Comparison of ENCODE assay signal across 9 cellular contexts in genomic region chr2:130336150-130336876, GRCh38. TPM values are rescaled to one million over a fixed set of nuclear protein-coding genes. Genes with fewer than 3 reads are reported as not detected.
A peak's percentile ranks its signal among the peaks of the same experiment; 100 is the strongest.
DNase-seq lines count a peak whose midpoint lies in the region; ATAC-seq and TF ChIP-seq lines count a peak whose summit lies in the region.
"Had no signal": no experiment of that assay in that cellular context is flagged by ENCODE, and none has a peak within 500 bp of the region (broad histone marks: within the 10 kb centered on the region; RNA-seq: fewer than 3 reads in every experiment).

No MANE protein-coding gene starts in this region.

- peak overlapping the region; percentile 49 for H3K4me2 ChIP-seq in mesenchymal stem cell (ENCODE audit: low read length, poor library complexity, severe bottlenecking)

- no peak overlapping the region for H3K9ac ChIP-seq in mesenchymal stem cell (ENCODE audit: low read length)

- no peaks in the 10 kb centered on the region for H3K9me3 ChIP-seq in CD4-positive, alpha-beta T cell (ENCODE audit: control insufficient read depth, low read length)
- no peaks in the 10 kb centered on the region for H3K9me3 ChIP-seq in HEK293 (ENCODE audit: control insufficient read depth, insufficient read depth, low read depth, low read length)
- H3K9me3 ChIP-seq in WERI-Rb-1 (ENCODE audit: severe bottlenecking): peaks cover 3% of the 10 kb centered on the region
- no peaks in the 10 kb centered on the region for H3K9me3 ChIP-seq in mesenchymal stem cell (ENCODE audit: control insufficient read depth, low read length)

- H3K4me3 Mint-ChIP-seq in CD4-positive, alpha-beta T cell: peak overlapping the region; percentile 86

- peaks cover 45% of the 10 kb centered on the region for H3K36me3 Mint-ChIP-seq in CD4-positive, alpha-beta T cell (ENCODE audit: low read depth)

- CTCF ChIA-PET in CD4-positive, alpha-beta T cell (lab: Charles Lee): no interaction called here
- CTCF ChIA-PET in HEK293 (lab: Yijun Ruan, JAX): interaction anchor here (0.7 to 1.3 kb wide), 4 partner anchors 181 to 1445 kb away, joined by 3 to 4 read pairs (median 4); no protein-coding TSS in a partner anchor

- no peak overlapping the region for H2AFZ ChIP-seq in mesenchymal stem cell (ENCODE audit: low read depth, low read length)

- WGBS in mesenchymal stem cell: 91% methylated on average over 11 of the region's 13 CpGs

- H3K79me1 ChIP-seq in mesenchymal stem cell (replicated peaks; ENCODE audit: low read length, poor library complexity, severe bottlenecking): peaks cover 14% of the 10 kb centered on the region

- H4K8ac ChIP-seq in mesenchymal stem cell (ENCODE audit: low read length): no peak overlapping the region

- no peak for TF ChIP-seq CTCF in CD4-positive, alpha-beta T cell (IDR thresholded peaks at IDR 0.05)
- TF ChIP-seq CTCF in HEK293 (tag by site-specific recombination; IDR thresholded peaks at IDR 0.05): no peak
- TF ChIP-seq CTCF in WERI-Rb-1 (IDR thresholded peaks at IDR 0.05; ENCODE audit: low read depth, low read length): no peak

- H3K27me3 Mint-ChIP-seq in CD4-positive, alpha-beta T cell: peaks cover 12% of the 10 kb centered on the region

- H2BK12ac ChIP-seq in mesenchymal stem cell (ENCODE audit: low read length in 2 of 2): peak overlapping the region in 1 of 2 experiments; percentile 31

- H3K36me3 ChIP-seq in HEK293 (ENCODE audit: control insufficient read depth in 2 of 2, insufficient read depth in 1 of 2, low read length in 2 of 2) (peaks cover 0 to 25% of the 10 kb centered on the region in 2 experiments; a peak in 1 of 3 replicates), WERI-Rb-1 (peaks cover 10% of the 10 kb centered on the region), mesenchymal stem cell (ENCODE audit: control insufficient read depth in 1 of 2, insufficient read depth in 2 of 2, low read depth in 1 of 2, low read length in 2 of 2) (peaks cover 13 to 24% of the 10 kb centered on the region in 2 experiments)

- no peak overlapping the region for H3K14ac ChIP-seq in mesenchymal stem cell (ENCODE audit: low read length in 2 of 2)

- no peak for DNase-seq in CD4-positive, alpha-beta T cell
- DNase-seq in WERI-Rb-1: peak; percentile 53
- DNase-seq in mesenchymal stem cell: no peak
- no peak for DNase-seq in amniotic stem cell (lab: John Stamatoyannopoulos, UW)
- no peak for DNase-seq in NCI-H1694 treated with DMSO at 0.1 percent for 48 hours (lab: John Stamatoyannopoulos, UW)
- no peak for DNase-seq in SKM-1 (lab: John Stamatoyannopoulos, UW; ENCODE audit: unreplicated experiment)
- DNase-seq: OCI-M1 had no signal

- no peak overlapping the region for H3K23ac ChIP-seq in mesenchymal stem cell (ENCODE audit: low read length in 2 of 2)

- no peak overlapping the region for H3K18ac ChIP-seq in mesenchymal stem cell (ENCODE audit: low read depth in 1 of 2, low read length in 2 of 2)

- ATAC-seq in CD4-positive, alpha-beta T cell (ENCODE audit: poor library complexity): no peak
- no peak for ATAC-seq in GM18861 (IDR thresholded peaks at IDR 0.05; ENCODE audit: unreplicated experiment)

- no peak overlapping the region for H2BK120ac ChIP-seq in mesenchymal stem cell (ENCODE audit: low read depth, low read length)

- intact Hi-C loops in CD4-positive, alpha-beta T cell (cut with DNase I, micrococcal nuclease): no loop called here

- H3K4me1 ChIP-seq in HEK293 (ENCODE audit: control insufficient read depth, insufficient read depth, low read length) (no peaks in the 10 kb centered on the region), mesenchymal stem cell (ENCODE audit: control insufficient read depth, insufficient read depth, low read depth, low read length) (peaks cover 14% of the 10 kb centered on the region)

- H2AK5ac ChIP-seq in mesenchymal stem cell (ENCODE audit: low read length, severe bottlenecking): no peak overlapping the region

- no peaks in the 10 kb centered on the region for H3K9me3 Mint-ChIP-seq in CD4-positive, alpha-beta T cell

- peak overlapping the region; percentile 92 for H3K27ac Mint-ChIP-seq in CD4-positive, alpha-beta T cell

- no peak overlapping the region for H2BK15ac ChIP-seq in mesenchymal stem cell (ENCODE audit: low read depth, poor library complexity, severe bottlenecking)

- no peak overlapping the region for H2BK5ac ChIP-seq in mesenchymal stem cell (ENCODE audit: low read depth, low read length, poor library complexity, severe bottlenecking)

- no peak overlapping the region for H3K27ac ChIP-seq in CD4-positive, alpha-beta T cell (ENCODE audit: low read depth, low read length)
- H3K27ac ChIP-seq in HEK293 (ENCODE audit: extremely low read depth, low read depth, low read length) (no peak overlapping the region), WERI-Rb-1 (peak overlapping the region; percentile 68), mesenchymal stem cell (ENCODE audit: low read length, poor library complexity, severe bottlenecking) (no peak overlapping the region)

- POLR2A ChIA-PET in CD4-positive, alpha-beta T cell (lab: Charles Lee): interaction anchor here (0.5 to 1.3 kb wide), 3 partner anchors 143 to 155 kb away, joined by 4 to 5 read pairs (median 5); partner anchors contain the start of gene SMPD4
- POLR2A ChIA-PET in HEK293 (lab: Yijun Ruan, JAX): interaction anchor here (1.1 to 1.5 kb wide), 2 partner anchors 151 to 155 kb away, joined by 3 to 8 read pairs; partner anchors contain the start of gene SMPD4

- H3K27me3 ChIP-seq in CD4-positive, alpha-beta T cell (ENCODE audit: control insufficient read depth, insufficient read depth, low read length): no peaks in the 10 kb centered on the region
- no peaks in the 10 kb centered on the region for H3K27me3 ChIP-seq in WERI-Rb-1 (ENCODE audit: insufficient read depth, low read depth, severe bottlenecking)
- peaks cover 4 to 10% of the 10 kb centered on the region in 2 experiments for H3K27me3 ChIP-seq in mesenchymal stem cell (ENCODE audit: control insufficient read depth in 1 of 2, insufficient read depth in 1 of 2, low read length in 2 of 2)

- no peak overlapping the region for H3K4ac ChIP-seq in mesenchymal stem cell (ENCODE audit: low read depth in 1 of 2, low read length in 2 of 2)

- no peak overlapping the region for H3K4me3 ChIP-seq in HEK293 (ENCODE audit: low read depth, low read length)
- peak overlapping the region; percentile 49 for H3K4me3 ChIP-seq in WERI-Rb-1 (ENCODE audit: low read depth, low read length)
- H3K4me3 ChIP-seq in mesenchymal stem cell (ENCODE audit: insufficient read depth in 1 of 2, low read depth in 1 of 2, low read length in 2 of 2): no peak overlapping the region

- H4K91ac ChIP-seq in mesenchymal stem cell (ENCODE audit: low read length): no peak overlapping the region

- H3K4me1 Mint-ChIP-seq in CD4-positive, alpha-beta T cell (ENCODE audit: low read depth): peaks cover 32% of the 10 kb centered on the region

TF ChIP-seq in HEK293, 187 proteins besides CTCF, POLR2A, EP300 and RAD21:
- no peak for TF ChIP-seq ZNF658 (tag by site-specific recombination; IDR thresholded peaks at IDR 0.05)
- TF ChIP-seq, protein P1, sequence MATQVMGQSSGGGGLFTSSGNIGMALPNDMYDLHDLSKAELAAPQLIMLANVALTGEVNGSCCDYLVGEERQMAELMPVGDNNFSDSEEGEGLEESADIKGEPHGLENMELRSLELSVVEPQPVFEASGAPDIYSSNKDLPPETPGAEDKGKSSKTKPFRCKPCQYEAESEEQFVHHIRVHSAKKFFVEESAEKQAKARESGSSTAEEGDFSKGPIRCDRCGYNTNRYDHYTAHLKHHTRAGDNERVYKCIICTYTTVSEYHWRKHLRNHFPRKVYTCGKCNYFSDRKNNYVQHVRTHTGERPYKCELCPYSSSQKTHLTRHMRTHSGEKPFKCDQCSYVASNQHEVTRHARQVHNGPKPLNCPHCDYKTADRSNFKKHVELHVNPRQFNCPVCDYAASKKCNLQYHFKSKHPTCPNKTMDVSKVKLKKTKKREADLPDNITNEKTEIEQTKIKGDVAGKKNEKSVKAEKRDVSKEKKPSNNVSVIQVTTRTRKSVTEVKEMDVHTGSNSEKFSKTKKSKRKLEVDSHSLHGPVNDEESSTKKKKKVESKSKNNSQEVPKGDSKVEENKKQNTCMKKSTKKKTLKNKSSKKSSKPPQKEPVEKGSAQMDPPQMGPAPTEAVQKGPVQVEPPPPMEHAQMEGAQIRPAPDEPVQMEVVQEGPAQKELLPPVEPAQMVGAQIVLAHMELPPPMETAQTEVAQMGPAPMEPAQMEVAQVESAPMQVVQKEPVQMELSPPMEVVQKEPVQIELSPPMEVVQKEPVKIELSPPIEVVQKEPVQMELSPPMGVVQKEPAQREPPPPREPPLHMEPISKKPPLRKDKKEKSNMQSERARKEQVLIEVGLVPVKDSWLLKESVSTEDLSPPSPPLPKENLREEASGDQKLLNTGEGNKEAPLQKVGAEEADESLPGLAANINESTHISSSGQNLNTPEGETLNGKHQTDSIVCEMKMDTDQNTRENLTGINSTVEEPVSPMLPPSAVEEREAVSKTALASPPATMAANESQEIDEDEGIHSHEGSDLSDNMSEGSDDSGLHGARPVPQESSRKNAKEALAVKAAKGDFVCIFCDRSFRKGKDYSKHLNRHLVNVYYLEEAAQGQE (tag by site-specific recombination; IDR thresholded peaks at IDR 0.05): peak; percentile 52

RNA-seq across cellular contexts. Expression of gene IMP4, which starts 6.4 kb away (rescaled TPM):
- 10 to 100 TPM; 81.7 to 88.1 TPM for total RNA-seq in CD4-positive, alpha-beta T cell
- 65.5 TPM for polyA plus RNA-seq in mesenchymal stem cell (2013, experiment 1 of 2)
- 61.8 TPM for polyA plus RNA-seq in mesenchymal stem cell (2013, experiment 2 of 2)

RNA-seq across cellular contexts. Expression of gene PTPN18, which starts 19.5 kb away (rescaled TPM):
- 10 to 100 TPM; 27.6 to 27.8 TPM for total RNA-seq in CD4-positive, alpha-beta T cell
- polyA plus RNA-seq in mesenchymal stem cell (2013, experiment 1 of 2): 17.3 TPM
- polyA plus RNA-seq in mesenchymal stem cell (2013, experiment 2 of 2): 17.3 TPM
